32 cellular contexts compared by ENCODE assay signal in the genomic region with DNA sequence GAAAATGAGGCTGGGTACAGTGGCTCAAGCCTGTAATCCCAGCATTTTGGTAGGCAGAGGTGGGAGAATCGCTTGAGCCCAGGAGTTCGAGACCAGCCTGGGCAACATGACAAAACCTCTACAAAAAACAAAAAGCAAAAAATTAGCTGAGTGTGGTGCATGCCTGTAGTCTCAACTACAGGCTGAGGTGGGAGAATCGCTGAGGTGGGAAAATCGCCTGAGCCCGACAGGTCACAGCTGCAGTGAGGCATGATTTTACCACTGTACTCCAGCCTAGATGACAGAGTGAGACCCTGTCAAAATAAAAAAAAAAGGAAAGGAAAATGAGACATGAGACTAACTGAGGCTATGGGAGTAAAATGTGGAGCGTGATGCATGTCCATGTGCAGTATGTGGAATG.
"Had no signal": no experiment of that assay in that cellular context is flagged by ENCODE, and none has a peak within 500 bp of the region (broad histone marks: within the 10 kb centered on the region; RNA-seq: fewer than 3 reads in every experiment).

No MANE protein-coding gene starts in this region.

- DNase-seq: hypothalamus; immature natural killer cell; kidney; left colon; left ventricle myocardium inferior; mesendoderm; naive B cell; natural killer cell; nephron progenitor cell; occipital lobe; ovary; stimulated activated CD4-positive, alpha-beta T cell treated with anti-CD3 and anti-CD28 coated beads, Interleukin-12 subunit alpha, Interleukin-12 subunit beta, amount 100 ng/mL, for 4 hours; stimulated activated CD4-positive, alpha-beta T cell treated with anti-CD3 and anti-CD28 coated beads, Interleukin-15, amount 100 ng/mL, for 24 hours; stimulated activated CD4-positive, alpha-beta T cell treated with anti-CD3 and anti-CD28 coated beads, Interleukin-2, amount 100 ng/mL, for 24 hours; stimulated activated CD4-positive, alpha-beta T cell treated with anti-CD3 and anti-CD28 coated beads, Interleukin-4, amount 100 ng/mL, for 1 hour; stimulated activated naive B cell treated with anti-CD40 and anti-IgM and Interleukin-4, amounts not matched to agents 10 μg/mL and 1 μg/mL and 100 μg/mL, for 72 hours; stimulated activated naive CD8-positive, alpha-beta T cell treated with anti-CD3 and anti-CD28 coated beads, Interleukin-15, Interleukin-2, amounts not matched to agents 100 U/mL and 50 U/mL, for 24 hours; tibial artery; trophoblast cell; upper lobe of right lung had no signal

- H3K9ac ChIP-seq: neural progenitor cell had no signal

- H3K4me2 ChIP-seq: neural progenitor cell had no signal

- H3K9me3 ChIP-seq: left ventricle myocardium inferior, neutrophil, ovary, right atrium auricular region, suprapubic skin, thoracic aorta, tibial artery, upper lobe of right lung had no signal

- FAIRE-seq: islet of Langerhans, kidney, urothelium cell line had no signal

- ATAC-seq: left colon; natural killer cell; sciatic nerve; stimulated activated naive B cell treated with anti-CD40 and anti-IgM and Interleukin-4, amounts not matched to agents 10 μg/mL and 1 μg/mL and 100 μg/mL, for 72 hours; stimulated activated naive CD8-positive, alpha-beta T cell treated with anti-CD3 and anti-CD28 coated beads, Interleukin-15, Interleukin-2, amounts not matched to agents 100 U/mL and 50 U/mL, for 24 hours; upper lobe of right lung had no signal

- H3K9me3 Mint-ChIP-seq: natural killer cell; stimulated activated naive B cell treated with anti-CD40 and anti-IgM and Interleukin-4, amounts not matched to agents 10 μg/mL and 1 μg/mL and 100 μg/mL, for 72 hours had no signal

- H3K27me3 ChIP-seq: neural progenitor cell, ovary, right atrium auricular region, upper lobe of right lung had no signal

- H3K27ac Mint-ChIP-seq: immature natural killer cell; mesothelial cell of epicardium; naive B cell; natural killer cell; nephron progenitor cell; neural progenitor cell; progenitor cell of endocrine pancreas; stimulated activated naive B cell treated with anti-CD40 and anti-IgM and Interleukin-4, amounts not matched to agents 10 μg/mL and 1 μg/mL and 100 μg/mL, for 72 hours had no signal

- H3K27ac ChIP-seq: left ventricle myocardium inferior, neural progenitor cell, neutrophil, ovary, right atrium auricular region, skin epidermis, suprapubic skin, thoracic aorta, tibial artery, upper lobe of right lung had no signal

- H3K36me3 ChIP-seq: left ventricle myocardium inferior, neural progenitor cell, neutrophil, ovary, right atrium auricular region, suprapubic skin, thoracic aorta, tibial artery, upper lobe of right lung had no signal

- H3K4me3 ChIP-seq: left ventricle myocardium inferior, lung, neural progenitor cell, ovary, right atrium auricular region, skin epidermis, suprapubic skin, thoracic aorta, tibial artery, upper lobe of right lung had no signal

- H2AFZ ChIP-seq: neural progenitor cell had no signal

- H3K4me3 Mint-ChIP-seq: immature natural killer cell; mesothelial cell of epicardium; naive B cell; natural killer cell; nephron progenitor cell; neural progenitor cell; stimulated activated naive B cell treated with anti-CD40 and anti-IgM and Interleukin-4, amounts not matched to agents 10 μg/mL and 1 μg/mL and 100 μg/mL, for 72 hours had no signal

- H3K4me1 ChIP-seq: right atrium auricular region, tibial artery, upper lobe of right lung had no signal
